Comparison of ENCODE assay signal across 1 cellular context in the genomic region with DNA sequence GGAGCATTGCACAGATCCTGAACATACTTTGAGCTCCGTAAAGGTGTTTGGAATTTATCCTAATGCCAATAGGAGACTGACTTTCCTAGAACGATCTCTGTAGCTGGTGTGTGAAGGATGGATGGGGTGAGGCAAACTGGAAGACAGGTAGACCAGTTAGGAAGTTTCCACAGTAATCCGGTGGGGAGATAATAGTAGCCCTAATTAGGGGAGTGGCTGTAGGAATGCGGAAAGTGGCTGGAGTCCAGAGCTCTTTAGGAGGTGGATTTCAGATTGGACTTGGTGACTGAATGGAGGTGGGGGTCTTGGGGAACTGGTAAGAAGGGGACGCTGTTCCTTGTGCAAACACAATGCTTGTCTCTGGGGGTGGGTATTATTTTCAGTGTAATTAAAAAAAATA.
A peak's percentile ranks its signal among the peaks of the same experiment; 100 is the strongest.
TF ChIP-seq lines count a peak whose summit lies in the region.

No MANE protein-coding gene starts in this region.

TF ChIP-seq in WTC11, 78 proteins besides CTCF, POLR2A, EP300 and RAD21:
- TF ChIP-seq, protein P1, sequence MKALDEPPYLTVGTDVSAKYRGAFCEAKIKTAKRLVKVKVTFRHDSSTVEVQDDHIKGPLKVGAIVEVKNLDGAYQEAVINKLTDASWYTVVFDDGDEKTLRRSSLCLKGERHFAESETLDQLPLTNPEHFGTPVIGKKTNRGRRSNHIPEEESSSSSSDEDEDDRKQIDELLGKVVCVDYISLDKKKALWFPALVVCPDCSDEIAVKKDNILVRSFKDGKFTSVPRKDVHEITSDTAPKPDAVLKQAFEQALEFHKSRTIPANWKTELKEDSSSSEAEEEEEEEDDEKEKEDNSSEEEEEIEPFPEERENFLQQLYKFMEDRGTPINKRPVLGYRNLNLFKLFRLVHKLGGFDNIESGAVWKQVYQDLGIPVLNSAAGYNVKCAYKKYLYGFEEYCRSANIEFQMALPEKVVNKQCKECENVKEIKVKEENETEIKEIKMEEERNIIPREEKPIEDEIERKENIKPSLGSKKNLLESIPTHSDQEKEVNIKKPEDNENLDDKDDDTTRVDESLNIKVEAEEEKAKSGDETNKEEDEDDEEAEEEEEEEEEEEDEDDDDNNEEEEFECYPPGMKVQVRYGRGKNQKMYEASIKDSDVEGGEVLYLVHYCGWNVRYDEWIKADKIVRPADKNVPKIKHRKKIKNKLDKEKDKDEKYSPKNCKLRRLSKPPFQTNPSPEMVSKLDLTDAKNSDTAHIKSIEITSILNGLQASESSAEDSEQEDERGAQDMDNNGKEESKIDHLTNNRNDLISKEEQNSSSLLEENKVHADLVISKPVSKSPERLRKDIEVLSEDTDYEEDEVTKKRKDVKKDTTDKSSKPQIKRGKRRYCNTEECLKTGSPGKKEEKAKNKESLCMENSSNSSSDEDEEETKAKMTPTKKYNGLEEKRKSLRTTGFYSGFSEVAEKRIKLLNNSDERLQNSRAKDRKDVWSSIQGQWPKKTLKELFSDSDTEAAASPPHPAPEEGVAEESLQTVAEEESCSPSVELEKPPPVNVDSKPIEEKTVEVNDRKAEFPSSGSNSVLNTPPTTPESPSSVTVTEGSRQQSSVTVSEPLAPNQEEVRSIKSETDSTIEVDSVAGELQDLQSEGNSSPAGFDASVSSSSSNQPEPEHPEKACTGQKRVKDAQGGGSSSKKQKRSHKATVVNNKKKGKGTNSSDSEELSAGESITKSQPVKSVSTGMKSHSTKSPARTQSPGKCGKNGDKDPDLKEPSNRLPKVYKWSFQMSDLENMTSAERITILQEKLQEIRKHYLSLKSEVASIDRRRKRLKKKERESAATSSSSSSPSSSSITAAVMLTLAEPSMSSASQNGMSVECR (CRISPR knock-in tag; IDR thresholded peaks at IDR 0.05; ENCODE audit: borderline replicate concordance) = no peak
- TF ChIP-seq TEAD1 (CRISPR knock-in tag; IDR thresholded peaks at IDR 0.05) = peak; percentile 39; the same call in 1 of the 2 replicates
- no peak for TF ChIP-seq ZNF416 (CRISPR knock-in tag; IDR thresholded peaks at IDR 0.05)
- TF ChIP-seq GRHL2 (CRISPR knock-in tag; IDR thresholded peaks at IDR 0.05; ENCODE audit: insufficient replicate concordance, severe bottlenecking) = no peak
- no peak for TF ChIP-seq SMAD3 (CRISPR knock-in tag; IDR thresholded peaks at IDR 0.05; ENCODE audit: borderline replicate concordance)
- TF ChIP-seq ZBTB21 (CRISPR knock-in tag; IDR thresholded peaks at IDR 0.05; ENCODE audit: borderline replicate concordance) = no peak
- TF ChIP-seq TEAD4 (CRISPR knock-in tag; IDR thresholded peaks at IDR 0.05) = no peak
- TF ChIP-seq, protein P2, sequence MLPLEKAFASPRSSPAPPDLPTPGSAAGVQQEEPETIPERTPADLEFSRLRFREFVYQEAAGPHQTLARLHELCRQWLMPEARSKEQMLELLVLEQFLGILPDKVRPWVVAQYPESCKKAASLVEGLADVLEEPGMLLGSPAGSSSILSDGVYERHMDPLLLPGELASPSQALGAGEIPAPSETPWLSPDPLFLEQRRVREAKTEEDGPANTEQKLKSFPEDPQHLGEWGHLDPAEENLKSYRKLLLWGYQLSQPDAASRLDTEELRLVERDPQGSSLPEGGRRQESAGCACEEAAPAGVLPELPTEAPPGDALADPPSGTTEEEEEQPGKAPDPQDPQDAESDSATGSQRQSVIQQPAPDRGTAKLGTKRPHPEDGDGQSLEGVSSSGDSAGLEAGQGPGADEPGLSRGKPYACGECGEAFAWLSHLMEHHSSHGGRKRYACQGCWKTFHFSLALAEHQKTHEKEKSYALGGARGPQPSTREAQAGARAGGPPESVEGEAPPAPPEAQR (CRISPR knock-in tag; IDR thresholded peaks at IDR 0.05) = no peak
- TF ChIP-seq ETV6 (CRISPR knock-in tag; IDR thresholded peaks at IDR 0.05) = peak; percentile 76
- TF ChIP-seq TCF7 (CRISPR knock-in tag; IDR thresholded peaks at IDR 0.05; ENCODE audit: low read depth) = no peak
- no peak for TF ChIP-seq ZNF263 (CRISPR knock-in tag; IDR thresholded peaks at IDR 0.05; ENCODE audit: low read depth)
- TF ChIP-seq ATF1 (CRISPR knock-in tag; IDR thresholded peaks at IDR 0.05) = no peak
- TF ChIP-seq, protein P3, sequence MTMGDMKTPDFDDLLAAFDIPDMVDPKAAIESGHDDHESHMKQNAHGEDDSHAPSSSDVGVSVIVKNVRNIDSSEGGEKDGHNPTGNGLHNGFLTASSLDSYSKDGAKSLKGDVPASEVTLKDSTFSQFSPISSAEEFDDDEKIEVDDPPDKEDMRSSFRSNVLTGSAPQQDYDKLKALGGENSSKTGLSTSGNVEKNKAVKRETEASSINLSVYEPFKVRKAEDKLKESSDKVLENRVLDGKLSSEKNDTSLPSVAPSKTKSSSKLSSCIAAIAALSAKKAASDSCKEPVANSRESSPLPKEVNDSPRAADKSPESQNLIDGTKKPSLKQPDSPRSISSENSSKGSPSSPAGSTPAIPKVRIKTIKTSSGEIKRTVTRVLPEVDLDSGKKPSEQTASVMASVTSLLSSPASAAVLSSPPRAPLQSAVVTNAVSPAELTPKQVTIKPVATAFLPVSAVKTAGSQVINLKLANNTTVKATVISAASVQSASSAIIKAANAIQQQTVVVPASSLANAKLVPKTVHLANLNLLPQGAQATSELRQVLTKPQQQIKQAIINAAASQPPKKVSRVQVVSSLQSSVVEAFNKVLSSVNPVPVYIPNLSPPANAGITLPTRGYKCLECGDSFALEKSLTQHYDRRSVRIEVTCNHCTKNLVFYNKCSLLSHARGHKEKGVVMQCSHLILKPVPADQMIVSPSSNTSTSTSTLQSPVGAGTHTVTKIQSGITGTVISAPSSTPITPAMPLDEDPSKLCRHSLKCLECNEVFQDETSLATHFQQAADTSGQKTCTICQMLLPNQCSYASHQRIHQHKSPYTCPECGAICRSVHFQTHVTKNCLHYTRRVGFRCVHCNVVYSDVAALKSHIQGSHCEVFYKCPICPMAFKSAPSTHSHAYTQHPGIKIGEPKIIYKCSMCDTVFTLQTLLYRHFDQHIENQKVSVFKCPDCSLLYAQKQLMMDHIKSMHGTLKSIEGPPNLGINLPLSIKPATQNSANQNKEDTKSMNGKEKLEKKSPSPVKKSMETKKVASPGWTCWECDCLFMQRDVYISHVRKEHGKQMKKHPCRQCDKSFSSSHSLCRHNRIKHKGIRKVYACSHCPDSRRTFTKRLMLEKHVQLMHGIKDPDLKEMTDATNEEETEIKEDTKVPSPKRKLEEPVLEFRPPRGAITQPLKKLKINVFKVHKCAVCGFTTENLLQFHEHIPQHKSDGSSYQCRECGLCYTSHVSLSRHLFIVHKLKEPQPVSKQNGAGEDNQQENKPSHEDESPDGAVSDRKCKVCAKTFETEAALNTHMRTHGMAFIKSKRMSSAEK (CRISPR knock-in tag; IDR thresholded peaks at IDR 0.05; ENCODE audit: borderline replicate concordance) = no peak
- no peak for TF ChIP-seq NFYB (CRISPR knock-in tag; conservative IDR thresholded peaks at IDR 0.05; ENCODE audit: low read depth)
- TF ChIP-seq, protein P4, sequence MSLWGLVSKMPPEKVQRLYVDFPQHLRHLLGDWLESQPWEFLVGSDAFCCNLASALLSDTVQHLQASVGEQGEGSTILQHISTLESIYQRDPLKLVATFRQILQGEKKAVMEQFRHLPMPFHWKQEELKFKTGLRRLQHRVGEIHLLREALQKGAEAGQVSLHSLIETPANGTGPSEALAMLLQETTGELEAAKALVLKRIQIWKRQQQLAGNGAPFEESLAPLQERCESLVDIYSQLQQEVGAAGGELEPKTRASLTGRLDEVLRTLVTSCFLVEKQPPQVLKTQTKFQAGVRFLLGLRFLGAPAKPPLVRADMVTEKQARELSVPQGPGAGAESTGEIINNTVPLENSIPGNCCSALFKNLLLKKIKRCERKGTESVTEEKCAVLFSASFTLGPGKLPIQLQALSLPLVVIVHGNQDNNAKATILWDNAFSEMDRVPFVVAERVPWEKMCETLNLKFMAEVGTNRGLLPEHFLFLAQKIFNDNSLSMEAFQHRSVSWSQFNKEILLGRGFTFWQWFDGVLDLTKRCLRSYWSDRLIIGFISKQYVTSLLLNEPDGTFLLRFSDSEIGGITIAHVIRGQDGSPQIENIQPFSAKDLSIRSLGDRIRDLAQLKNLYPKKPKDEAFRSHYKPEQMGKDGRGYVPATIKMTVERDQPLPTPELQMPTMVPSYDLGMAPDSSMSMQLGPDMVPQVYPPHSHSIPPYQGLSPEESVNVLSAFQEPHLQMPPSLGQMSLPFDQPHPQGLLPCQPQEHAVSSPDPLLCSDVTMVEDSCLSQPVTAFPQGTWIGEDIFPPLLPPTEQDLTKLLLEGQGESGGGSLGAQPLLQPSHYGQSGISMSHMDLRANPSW (CRISPR knock-in tag; conservative IDR thresholded peaks at IDR 0.05; ENCODE audit: low read depth) = no peak
- TF ChIP-seq OVOL2 (CRISPR knock-in tag; IDR thresholded peaks at IDR 0.05; ENCODE audit: borderline replicate concordance) = no peak
- TF ChIP-seq, protein P5, sequence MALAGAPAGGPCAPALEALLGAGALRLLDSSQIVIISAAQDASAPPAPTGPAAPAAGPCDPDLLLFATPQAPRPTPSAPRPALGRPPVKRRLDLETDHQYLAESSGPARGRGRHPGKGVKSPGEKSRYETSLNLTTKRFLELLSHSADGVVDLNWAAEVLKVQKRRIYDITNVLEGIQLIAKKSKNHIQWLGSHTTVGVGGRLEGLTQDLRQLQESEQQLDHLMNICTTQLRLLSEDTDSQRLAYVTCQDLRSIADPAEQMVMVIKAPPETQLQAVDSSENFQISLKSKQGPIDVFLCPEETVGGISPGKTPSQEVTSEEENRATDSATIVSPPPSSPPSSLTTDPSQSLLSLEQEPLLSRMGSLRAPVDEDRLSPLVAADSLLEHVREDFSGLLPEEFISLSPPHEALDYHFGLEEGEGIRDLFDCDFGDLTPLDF (CRISPR knock-in tag; IDR thresholded peaks at IDR 0.05) = no peak
- no peak for TF ChIP-seq FOXP1 (CRISPR knock-in tag; IDR thresholded peaks at IDR 0.05; ENCODE audit: borderline replicate concordance)
TF ChIP-seq in WTC11: peak in this region for 2.
